In genomic region chr18:44325903-44326650, GRCh38 we compare ENCODE assay signal across 8 cellular contexts.
DNase-seq lines count a peak whose midpoint lies in the region; ATAC-seq, FAIRE-seq and TF ChIP-seq lines count a peak whose summit lies in the region.

No MANE protein-coding gene starts in this region.

- TF ChIP-seq CTCF in liver (IDR thresholded peaks at IDR 0.05; ENCODE audit: low read depth, low read length, missing input control) (peak; percentile 35), HepG2 (CRISPR knock-in tag; IDR thresholded peaks at IDR 0.05) (no peak), hepatocyte (IDR thresholded peaks at IDR 0.05; ENCODE audit: poor library complexity) (peak; percentile 59)

- H3K79me2 ChIP-seq in HepG2 (ENCODE audit: insufficient read depth, low read length) (no peaks in the 10 kb centered on the region), hepatocyte (no peaks in the 10 kb centered on the region)

- H2AFZ ChIP-seq in HepG2 (ENCODE audit: low read length) (no peak overlapping the region), hepatocyte (no peak overlapping the region)

- no peak overlapping the region for H3K4me3 Mint-ChIP-seq in activated naive CD8-positive, alpha-beta T cell treated with anti-CD3 and anti-CD28 coated beads, Interleukin-2, amount 50 U/mL, for 24 hours
- no peak overlapping the region for H3K4me3 Mint-ChIP-seq in stimulated activated naive B cell treated with anti-CD40 and anti-IgM and Interleukin-4, amounts not matched to agents 10 μg/mL and 1 μg/mL and 100 μg/mL, for 72 hours

- DNase-seq in HepG2 (ENCODE audit: low spot score), result no peak
- peak; percentile 17 for DNase-seq in NCI-H128 (lab: John Stamatoyannopoulos, UW; ENCODE audit: unreplicated experiment)
- DNase-seq in activated naive CD8-positive, alpha-beta T cell treated with anti-CD3 and anti-CD28 coated beads, Interleukin-2, amount 50 U/mL, for 24 hours, result peak; percentile 29
- DNase-seq in hepatocyte (ENCODE audit: low spot score), result peak; percentile 79
- DNase-seq in stimulated activated naive B cell treated with anti-CD40 and anti-IgM and Interleukin-4, amounts not matched to agents 10 μg/mL and 1 μg/mL and 100 μg/mL, for 72 hours, result peak; percentile 11
- DNase-seq in posterior vena cava (ENCODE audit: low spot score), result no peak

- FAIRE-seq in HepG2 (lab: Jason Lieb, UNC), result no peak

- TF ChIP-seq EP300 in HepG2 (IDR thresholded peaks at IDR 0.05; ENCODE audit: low read depth in 2 of 2, low read length in 2 of 2) (no peak), HepG2 (CRISPR knock-in tag; IDR thresholded peaks at IDR 0.05; ENCODE audit: borderline replicate concordance) (no peak)

- no peak overlapping the region for H3K27ac Mint-ChIP-seq in activated naive CD8-positive, alpha-beta T cell treated with anti-CD3 and anti-CD28 coated beads, Interleukin-2, amount 50 U/mL, for 24 hours
- H3K27ac Mint-ChIP-seq in stimulated activated naive B cell treated with anti-CD40 and anti-IgM and Interleukin-4, amounts not matched to agents 10 μg/mL and 1 μg/mL and 100 μg/mL, for 72 hours, result no peak overlapping the region

- H3K4me2 ChIP-seq in HepG2 (ENCODE audit: low read depth, low read length) (no peak overlapping the region), hepatocyte (no peak overlapping the region)

- 46% methylated on average over 4 of the region's 4 CpGs for WGBS in liver
- WGBS in HepG2 (ENCODE audit: low lambda C conversion rate), result 2% methylated on average over 4 of the region's 4 CpGs
- 51% methylated on average over 4 of the region's 4 CpGs for WGBS in hepatocyte (ENCODE audit: low lambda C conversion rate, missing lambda C conversion rate)

- no peak for ATAC-seq in HepG2
- no peak for ATAC-seq in activated naive CD8-positive, alpha-beta T cell treated with anti-CD3 and anti-CD28 coated beads, Interleukin-2, amount 50 U/mL, for 24 hours
- peak; percentile 42 to 50 for ATAC-seq in stimulated activated naive B cell treated with anti-CD40 and anti-IgM and Interleukin-4, amounts not matched to agents 10 μg/mL and 1 μg/mL and 100 μg/mL, for 72 hours (replicated peaks)
- ATAC-seq in GM21825 (IDR thresholded peaks at IDR 0.05; ENCODE audit: unreplicated experiment), result no peak

- no peaks in the 10 kb centered on the region for H3K9me2 ChIP-seq in hepatocyte (replicated peaks; ENCODE audit: insufficient read depth)

- intact Hi-C loops in HepG2 (cut with micrococcal nuclease; ENCODE audit: unreplicated experiment) (loop anchor here (2.0 kb wide), 1 partner anchor 195 kb away; no protein-coding TSS in a partner anchor), posterior vena cava (cut with DNase I) (no loop called here)

- no TSS peak for BruUV-seq in HepG2 (replicated peaks; lab: Mats Ljungman, UMichigan)

- H3K4me1 ChIP-seq in liver (ENCODE audit: control insufficient read depth in 4 of 4, insufficient read depth in 4 of 4, low read length in 3 of 4), result no peaks in the 10 kb centered on the region
- H3K4me1 ChIP-seq in HepG2 (ENCODE audit: insufficient read depth, low read length), result no peaks in the 10 kb centered on the region
- no peaks in the 10 kb centered on the region for H3K4me1 ChIP-seq in hepatocyte (ENCODE audit: insufficient read depth)

- H3K9ac ChIP-seq in liver (ENCODE audit: low read depth in 1 of 2, low read length in 2 of 2) (no peak overlapping the region), HepG2 (ENCODE audit: insufficient read depth, low read depth, low read length) (no peak overlapping the region)

- peaks cover 6% of the 10 kb centered on the region for H3K9me3 Mint-ChIP-seq in activated naive CD8-positive, alpha-beta T cell treated with anti-CD3 and anti-CD28 coated beads, Interleukin-2, amount 50 U/mL, for 24 hours
- peaks cover 1 to 4% of the 10 kb centered on the region in 2 donors for H3K9me3 Mint-ChIP-seq in stimulated activated naive B cell treated with anti-CD40 and anti-IgM and Interleukin-4, amounts not matched to agents 10 μg/mL and 1 μg/mL and 100 μg/mL, for 72 hours

- no peaks in the 10 kb centered on the region for H3K27me3 ChIP-seq in liver (ENCODE audit: control insufficient read depth in 4 of 4, insufficient read depth in 4 of 4, low read length in 3 of 4)
- H3K27me3 ChIP-seq in HepG2 (ENCODE audit: control insufficient read depth in 1 of 2, insufficient read depth in 2 of 2, low read length in 2 of 2), result no peaks in the 10 kb centered on the region
- H3K27me3 ChIP-seq in hepatocyte, result no peaks in the 10 kb centered on the region

- CTCF ChIA-PET in HepG2 (lab: Yijun Ruan, JAX; ENCODE audit: low intra/inter-chr PET ratio, low total read pairs), result no interaction called here

- in situ Hi-C loops in HepG2 (cut with HindIII; ENCODE audit: extremely low pct_ligation_motif_present, low pct_unique_long_range_greater_than_20kb), result no loop called here

- no peaks in the 10 kb centered on the region for H3K27me3 Mint-ChIP-seq in activated naive CD8-positive, alpha-beta T cell treated with anti-CD3 and anti-CD28 coated beads, Interleukin-2, amount 50 U/mL, for 24 hours
- no peaks in the 10 kb centered on the region for H3K27me3 Mint-ChIP-seq in stimulated activated naive B cell treated with anti-CD40 and anti-IgM and Interleukin-4, amounts not matched to agents 10 μg/mL and 1 μg/mL and 100 μg/mL, for 72 hours

- H4K20me1 ChIP-seq in HepG2 (ENCODE audit: insufficient read depth, low read length), result no peaks in the 10 kb centered on the region
- no peaks in the 10 kb centered on the region for H4K20me1 ChIP-seq in hepatocyte (ENCODE audit: insufficient read depth, poor library complexity, severe bottlenecking)

- H3K36me3 ChIP-seq in liver (ENCODE audit: control insufficient read depth in 4 of 4, insufficient read depth in 3 of 4, low read depth in 1 of 4, low read length in 3 of 4) (no peaks in the 10 kb centered on the region), HepG2 (replicated peaks in 1 of 2; ENCODE audit: control insufficient read depth in 1 of 2, insufficient read depth in 2 of 2, low read length in 2 of 2) (no peaks in the 10 kb centered on the region), hepatocyte (replicated peaks; ENCODE audit: insufficient read depth, low read depth) (no peaks in the 10 kb centered on the region)

- H3K4me3 ChIP-seq in liver (ENCODE audit: low read depth in 1 of 3, low read length in 3 of 3), result no peak overlapping the region
- no peak overlapping the region for H3K4me3 ChIP-seq in HepG2 (replicated peaks in 1 of 3; ENCODE audit: insufficient read depth in 1 of 3, low read depth in 2 of 3, low read length in 3 of 3)
- no peak overlapping the region for H3K4me3 ChIP-seq in hepatocyte

- POLR2A ChIA-PET in HepG2 (lab: Yijun Ruan, JAX), result no interaction called here

- TF ChIP-seq RAD21 in liver (IDR thresholded peaks at IDR 0.05) (peak; percentile 54 to 68), HepG2 (CRISPR knock-in tag; IDR thresholded peaks at IDR 0.05) (no peak)

- TF ChIP-seq POLR2A in HepG2 (IDR thresholded peaks at IDR 0.05; ENCODE audit: insufficient read depth in 1 of 2, low read depth in 2 of 2, low read length in 2 of 2), result no peak

- no peaks in the 10 kb centered on the region for H3K36me3 Mint-ChIP-seq in activated naive CD8-positive, alpha-beta T cell treated with anti-CD3 and anti-CD28 coated beads, Interleukin-2, amount 50 U/mL, for 24 hours (ENCODE audit: low read depth)
- H3K36me3 Mint-ChIP-seq in stimulated activated naive B cell treated with anti-CD40 and anti-IgM and Interleukin-4, amounts not matched to agents 10 μg/mL and 1 μg/mL and 100 μg/mL, for 72 hours, result no peaks in the 10 kb centered on the region

- H3K4me1 Mint-ChIP-seq in activated naive CD8-positive, alpha-beta T cell treated with anti-CD3 and anti-CD28 coated beads, Interleukin-2, amount 50 U/mL, for 24 hours, result no peaks in the 10 kb centered on the region
- H3K4me1 Mint-ChIP-seq in stimulated activated naive B cell treated with anti-CD40 and anti-IgM and Interleukin-4, amounts not matched to agents 10 μg/mL and 1 μg/mL and 100 μg/mL, for 72 hours, result peaks cover 0 to 4% of the 10 kb centered on the region in 2 donors

- H3K27ac ChIP-seq in liver (ENCODE audit: low read depth in 1 of 2, low read length in 2 of 2) (no peak overlapping the region), HepG2 (ENCODE audit: extremely low read length, insufficient read depth, low read length) (no peak overlapping the region), hepatocyte (no peak overlapping the region)

- H3K9me3 ChIP-seq in liver (ENCODE audit: control insufficient read depth in 4 of 4, low read length in 3 of 4) (no peaks in the 10 kb centered on the region), HepG2 (ENCODE audit: low read length) (peaks cover 71% of the 10 kb centered on the region), hepatocyte (ENCODE audit: low read depth) (no peaks in the 10 kb centered on the region)

TF ChIP-seq in liver, 16 proteins besides CTCF, POLR2A, EP300 and RAD21 (continues in another document):
- no peak for TF ChIP-seq HNF4G (IDR thresholded peaks at IDR 0.05)
- no peak for TF ChIP-seq YY1 (IDR thresholded peaks at IDR 0.05)

TF ChIP-seq in HepG2, 621 proteins besides CTCF, POLR2A, EP300 and RAD21:
- TF ChIP-seq NCOR1 (IDR thresholded peaks at IDR 0.05; ENCODE audit: borderline replicate concordance, low read length) (no peak), ZNF329 (CRISPR knock-in tag; IDR thresholded peaks at IDR 0.05; ENCODE audit: low read depth) (no peak), ZNF839 (CRISPR knock-in tag; IDR thresholded peaks at IDR 0.05; ENCODE audit: borderline replicate concordance) (no peak)

Comparison
In these comparisons a context has a peak if more than half of its experiments do, and no peak if none do; other contexts are left out.
1. ATAC-seq: peak in stimulated activated naive B cell treated with anti-CD40 and anti-IgM and Interleukin-4, amounts not matched to agents 10 μg/mL and 1 μg/mL and 100 μg/mL, for 72 hours (2 of 2); none in HepG2 (single experiment), activated naive CD8-positive, alpha-beta T cell treated with anti-CD3 and anti-CD28 coated beads, Interleukin-2, amount 50 U/mL, for 24 hours (single experiment) and GM21825 (single experiment).
2. DNase-seq: peak in NCI-H128 (single experiment), activated naive CD8-positive, alpha-beta T cell treated with anti-CD3 and anti-CD28 coated beads, Interleukin-2, amount 50 U/mL, for 24 hours (single experiment), hepatocyte (single experiment) and stimulated activated naive B cell treated with anti-CD40 and anti-IgM and Interleukin-4, amounts not matched to agents 10 μg/mL and 1 μg/mL and 100 μg/mL, for 72 hours (single experiment); none in HepG2 (single experiment) and posterior vena cava (single experiment).